Comparison of ENCODE assay signal across 24 cellular contexts in genomic region chr3:117226932-117227331, GRCh38.
"Had no signal": no experiment of that assay in that cellular context is flagged by ENCODE, and none has a peak within 500 bp of the region (broad histone marks: within the 10 kb centered on the region; RNA-seq: fewer than 3 reads in every experiment).

No MANE protein-coding gene starts in this region.

- H3K27me3 ChIP-seq: esophagus muscularis mucosa, foreskin keratinocyte, left lung, right atrium auricular region, spleen, suprapubic skin, tibial nerve had no signal

- H3K4me1 ChIP-seq: esophagus muscularis mucosa, foreskin keratinocyte, left lung, lower lobe of right lung, parathyroid adenoma, right atrium auricular region, spleen, suprapubic skin, tibial nerve had no signal

- H3K27ac ChIP-seq: esophagus muscularis mucosa, foreskin keratinocyte, left lung, lower lobe of right lung, parathyroid adenoma, right atrium auricular region, spleen, suprapubic skin, tibial nerve had no signal

- H3K9me3 ChIP-seq: esophagus muscularis mucosa, left lung, lower lobe of right lung, right atrium auricular region, spleen, suprapubic skin, tibial nerve had no signal

- H3K27me3 Mint-ChIP-seq: activated B cell treated with CpG ODN at 0.5 μM for 24 hours; activated CD8-positive, alpha-beta T cell treated with anti-CD3 and anti-CD28 coated beads for 36 hours; naive thymus-derived CD8-positive, alpha-beta T cell had no signal

- H3K36me3 ChIP-seq: esophagus muscularis mucosa, left lung, lower lobe of right lung, right atrium auricular region, spleen, suprapubic skin, tibial nerve had no signal

- H3K36me3 Mint-ChIP-seq: naive thymus-derived CD8-positive, alpha-beta T cell had no signal

- ATAC-seq: activated CD8-positive, alpha-beta T cell treated with anti-CD3 and anti-CD28 coated beads for 36 hours; activated T-cell treated with anti-CD3 and anti-CD28 coated beads, Interleukin-2, amount 50 U/mL, for 4 hours; activated T-helper 17 cell treated with anti-CD3 and anti-CD28 coated beads, Interleukin-2, amount 50 U/mL, for 72 hours; foreskin keratinocyte; left lung; lower lobe of right lung; naive thymus-derived CD8-positive, alpha-beta T cell had no signal

- H3K4me3 Mint-ChIP-seq: activated B cell treated with CpG ODN at 0.5 μM for 24 hours; activated CD8-positive, alpha-beta T cell treated with anti-CD3 and anti-CD28 coated beads for 36 hours; activated T-cell treated with anti-CD3 and anti-CD28 coated beads, Interleukin-2, amount 50 U/mL, for 4 hours; activated T-helper 17 cell treated with anti-CD3 and anti-CD28 coated beads, Interleukin-2, amount 50 U/mL, for 72 hours; endodermal cell; naive thymus-derived CD8-positive, alpha-beta T cell; neural crest cell had no signal

- H3K27ac Mint-ChIP-seq: activated B cell treated with CpG ODN at 0.5 μM for 24 hours; activated CD8-positive, alpha-beta T cell treated with anti-CD3 and anti-CD28 coated beads for 36 hours; activated T-helper 17 cell treated with anti-CD3 and anti-CD28 coated beads, Interleukin-2, amount 50 U/mL, for 72 hours; endodermal cell; naive thymus-derived CD8-positive, alpha-beta T cell had no signal

- DNase-seq: activated B cell treated with CpG ODN at 0.5 μM for 24 hours; activated CD4-positive, alpha-beta T cell treated with anti-CD3 and anti-CD28 coated beads, Interleukin-2, amount 50 U/mL, for 1 hour; activated CD8-positive, alpha-beta T cell treated with anti-CD3 and anti-CD28 coated beads for 36 hours; activated gamma-delta T cell treated with Interleukin-2 at 50 U/mL for 16 hours; activated naive CD4-positive, alpha-beta T cell treated with anti-CD3 and anti-CD28 coated beads, Interleukin-2, amount 50 U/mL, for 16 hours; activated T-cell treated with anti-CD3 and anti-CD28 coated beads, Interleukin-2, amount 50 U/mL, for 4 hours; amniotic stem cell; caudate nucleus; endodermal cell; foreskin keratinocyte; left lung; lower lobe of right lung; mesenchymal stem cell; naive thymus-derived CD8-positive, alpha-beta T cell; nucleus accumbens; spleen; stimulated activated naive CD4-positive, alpha-beta T cell had no signal

- H3K4me3 ChIP-seq: esophagus muscularis mucosa, left lung, lower lobe of right lung, right atrium auricular region, spleen, suprapubic skin, tibial nerve had no signal

- H3K9me3 Mint-ChIP-seq: activated B cell treated with CpG ODN at 0.5 μM for 24 hours, endodermal cell, neural crest cell had no signal

- H3K4me1 Mint-ChIP-seq: activated B cell treated with CpG ODN at 0.5 μM for 24 hours; activated T-helper 17 cell treated with anti-CD3 and anti-CD28 coated beads, Interleukin-2, amount 50 U/mL, for 72 hours; endodermal cell; naive thymus-derived CD8-positive, alpha-beta T cell had no signal
